1 cellular context compared by ENCODE assay signal in the genomic region with DNA sequence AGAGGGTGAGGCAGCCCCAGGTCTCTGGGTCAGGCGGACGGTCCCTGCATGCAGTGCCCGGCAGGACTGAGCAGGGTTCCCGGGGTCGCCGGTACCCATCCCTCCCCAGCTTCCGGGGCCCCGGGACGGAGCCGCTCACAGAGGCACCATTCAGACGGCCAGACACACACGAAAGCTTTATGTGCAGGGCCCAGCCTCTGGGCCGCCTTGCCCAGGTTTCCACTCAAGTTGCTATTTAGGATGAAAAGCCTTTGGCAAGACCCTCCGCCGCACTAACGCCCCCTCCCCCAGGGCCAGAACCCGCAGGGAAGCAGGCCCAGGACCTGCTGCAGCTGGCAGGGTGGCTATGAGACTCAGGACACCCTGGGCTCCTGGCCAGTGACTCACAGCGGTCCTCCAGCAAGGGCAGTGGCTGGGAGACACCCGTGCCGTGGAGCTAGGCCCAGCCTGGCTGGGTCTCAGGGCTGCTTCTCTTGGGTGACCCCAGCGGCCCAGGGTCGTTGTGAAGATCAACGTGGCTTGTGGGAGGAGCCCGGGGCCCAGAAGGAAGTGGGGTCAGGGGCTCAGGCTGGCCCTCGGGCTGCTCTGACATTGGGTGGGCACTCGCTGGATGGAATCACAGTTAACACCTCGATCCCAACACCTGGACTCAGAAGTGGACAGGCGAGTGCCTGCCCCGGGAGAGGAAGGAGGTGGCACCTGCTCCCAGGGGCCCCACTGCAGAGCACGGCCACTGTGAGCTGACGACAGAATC.
TF ChIP-seq lines count a peak whose summit lies in the region.

No MANE protein-coding gene starts in this region.

TF ChIP-seq in K562, 482 proteins besides CTCF, POLR2A, EP300 and RAD21:
- TF ChIP-seq, protein P1, sequence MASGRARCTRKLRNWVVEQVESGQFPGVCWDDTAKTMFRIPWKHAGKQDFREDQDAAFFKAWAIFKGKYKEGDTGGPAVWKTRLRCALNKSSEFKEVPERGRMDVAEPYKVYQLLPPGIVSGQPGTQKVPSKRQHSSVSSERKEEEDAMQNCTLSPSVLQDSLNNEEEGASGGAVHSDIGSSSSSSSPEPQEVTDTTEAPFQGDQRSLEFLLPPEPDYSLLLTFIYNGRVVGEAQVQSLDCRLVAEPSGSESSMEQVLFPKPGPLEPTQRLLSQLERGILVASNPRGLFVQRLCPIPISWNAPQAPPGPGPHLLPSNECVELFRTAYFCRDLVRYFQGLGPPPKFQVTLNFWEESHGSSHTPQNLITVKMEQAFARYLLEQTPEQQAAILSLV (tag; IDR thresholded peaks at IDR 0.05) = no peak
- TF ChIP-seq SUPT5H (IDR thresholded peaks at IDR 0.05) = peak; percentile 24; the same call in 1 of the 2 replicates
- peak; percentile 30 for TF ChIP-seq RBM22 (IDR thresholded peaks at IDR 0.05; ENCODE audit: low read depth, low read length, poor library complexity, severe bottlenecking)
- TF ChIP-seq NR2C2 (CRISPR knock-in tag; IDR thresholded peaks at IDR 0.05) = no peak
- no peak for TF ChIP-seq NR2C2 (tag; IDR thresholded peaks at IDR 0.05)
- TF ChIP-seq ETV1 (tag; conservative IDR thresholded peaks at IDR 0.05; ENCODE audit: low read depth) = no peak
- no peak for TF ChIP-seq E2F8 (IDR thresholded peaks at IDR 0.05; ENCODE audit: low read depth, partially characterized antibody)
- no peak for TF ChIP-seq FOXP4 (CRISPR knock-in tag; IDR thresholded peaks at IDR 0.05; ENCODE audit: borderline replicate concordance)
- TF ChIP-seq, protein P2, sequence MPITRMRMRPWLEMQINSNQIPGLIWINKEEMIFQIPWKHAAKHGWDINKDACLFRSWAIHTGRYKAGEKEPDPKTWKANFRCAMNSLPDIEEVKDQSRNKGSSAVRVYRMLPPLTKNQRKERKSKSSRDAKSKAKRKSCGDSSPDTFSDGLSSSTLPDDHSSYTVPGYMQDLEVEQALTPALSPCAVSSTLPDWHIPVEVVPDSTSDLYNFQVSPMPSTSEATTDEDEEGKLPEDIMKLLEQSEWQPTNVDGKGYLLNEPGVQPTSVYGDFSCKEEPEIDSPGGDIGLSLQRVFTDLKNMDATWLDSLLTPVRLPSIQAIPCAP (CRISPR knock-in tag; IDR thresholded peaks at IDR 0.05; ENCODE audit: borderline replicate concordance) = no peak
- TF ChIP-seq, protein P3, sequence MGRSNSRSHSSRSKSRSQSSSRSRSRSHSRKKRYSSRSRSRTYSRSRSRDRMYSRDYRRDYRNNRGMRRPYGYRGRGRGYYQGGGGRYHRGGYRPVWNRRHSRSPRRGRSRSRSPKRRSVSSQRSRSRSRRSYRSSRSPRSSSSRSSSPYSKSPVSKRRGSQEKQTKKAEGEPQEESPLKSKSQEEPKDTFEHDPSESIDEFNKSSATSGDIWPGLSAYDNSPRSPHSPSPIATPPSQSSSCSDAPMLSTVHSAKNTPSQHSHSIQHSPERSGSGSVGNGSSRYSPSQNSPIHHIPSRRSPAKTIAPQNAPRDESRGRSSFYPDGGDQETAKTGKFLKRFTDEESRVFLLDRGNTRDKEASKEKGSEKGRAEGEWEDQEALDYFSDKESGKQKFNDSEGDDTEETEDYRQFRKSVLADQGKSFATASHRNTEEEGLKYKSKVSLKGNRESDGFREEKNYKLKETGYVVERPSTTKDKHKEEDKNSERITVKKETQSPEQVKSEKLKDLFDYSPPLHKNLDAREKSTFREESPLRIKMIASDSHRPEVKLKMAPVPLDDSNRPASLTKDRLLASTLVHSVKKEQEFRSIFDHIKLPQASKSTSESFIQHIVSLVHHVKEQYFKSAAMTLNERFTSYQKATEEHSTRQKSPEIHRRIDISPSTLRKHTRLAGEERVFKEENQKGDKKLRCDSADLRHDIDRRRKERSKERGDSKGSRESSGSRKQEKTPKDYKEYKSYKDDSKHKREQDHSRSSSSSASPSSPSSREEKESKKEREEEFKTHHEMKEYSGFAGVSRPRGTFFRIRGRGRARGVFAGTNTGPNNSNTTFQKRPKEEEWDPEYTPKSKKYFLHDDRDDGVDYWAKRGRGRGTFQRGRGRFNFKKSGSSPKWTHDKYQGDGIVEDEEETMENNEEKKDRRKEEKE (IDR thresholded peaks at IDR 0.05; ENCODE audit: borderline replicate concordance in 1 of 2, control insufficient read depth in 1 of 2, low read depth in 2 of 2, low read length in 1 of 2) = no peak
- TF ChIP-seq L3MBTL2 (IDR thresholded peaks at IDR 0.05) = no peak
- TF ChIP-seq POLR2G (IDR thresholded peaks at IDR 0.05; ENCODE audit: low read depth, low read length) = 0 out of 2 replicates have a peak, but pooled peaks have one; percentile 5
